Comparison of ENCODE assay signal across 11 cellular contexts in the genomic region with DNA sequence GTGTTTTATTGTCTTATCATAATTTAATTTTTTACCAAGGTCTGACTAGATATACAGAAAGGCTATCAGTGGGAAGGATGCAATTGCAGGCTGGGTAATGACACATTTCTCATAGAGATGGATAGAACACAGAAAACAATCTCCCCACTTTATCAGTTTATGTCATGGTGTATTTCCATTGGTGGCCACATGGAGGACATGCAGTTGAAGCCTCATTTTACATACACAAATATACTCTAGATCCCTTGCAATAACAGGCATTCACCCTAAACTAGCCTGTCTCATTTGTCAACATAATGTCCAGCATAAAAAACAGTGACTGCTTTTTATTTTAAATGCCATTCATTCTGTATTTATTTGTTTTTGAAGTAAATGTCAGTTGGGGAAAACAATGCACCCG.
DNase-seq lines count a peak whose midpoint lies in the region; ATAC-seq and TF ChIP-seq lines count a peak whose summit lies in the region.
"Had no signal": no experiment of that assay in that cellular context is flagged by ENCODE, and none has a peak within 500 bp of the region (broad histone marks: within the 10 kb centered on the region; RNA-seq: fewer than 3 reads in every experiment).

No MANE protein-coding gene starts in this region.

- no peak for ATAC-seq in GM23338
- ATAC-seq in activated T-helper 17 cell treated with anti-CD3 and anti-CD28 coated beads, Interleukin-2, amount 50 U/mL, for 72 hours (replicated peaks), result no peak
- ATAC-seq in HG02571 (IDR thresholded peaks at IDR 0.05; ENCODE audit: unreplicated experiment), result no peak
- ATAC-seq: body of pancreas had no signal

- no peak overlapping the region for H2AFZ ChIP-seq in GM23338
- H2AFZ ChIP-seq in osteoblast (ENCODE audit: low read length), result no peak overlapping the region

- H3K79me2 ChIP-seq in GM23338 (replicated peaks; ENCODE audit: insufficient read depth) (no peaks in the 10 kb centered on the region), osteoblast (ENCODE audit: insufficient read depth, low read length) (no peaks in the 10 kb centered on the region)

- no peaks in the 10 kb centered on the region for H3K9me2 ChIP-seq in GM23338 (ENCODE audit: insufficient read depth)

- H3K9me3 ChIP-seq in osteoblast (ENCODE audit: low read depth, low read length), result no peaks in the 10 kb centered on the region
- H3K9me3 ChIP-seq: body of pancreas had no signal

- H3K27me3 ChIP-seq in GM23338 (ENCODE audit: insufficient read depth) (no peaks in the 10 kb centered on the region), osteoblast (ENCODE audit: insufficient read depth, low read length) (no peaks in the 10 kb centered on the region)
- H3K27me3 ChIP-seq: body of pancreas had no signal

- no peak overlapping the region for H3K27ac Mint-ChIP-seq in GM23338
- no peak overlapping the region for H3K27ac Mint-ChIP-seq in activated T-helper 17 cell treated with anti-CD3 and anti-CD28 coated beads, Interleukin-2, amount 50 U/mL, for 72 hours
- H3K27ac Mint-ChIP-seq: stimulated activated naive CD8-positive, alpha-beta T cell treated with anti-CD3 and anti-CD28 coated beads, Interleukin-15, Interleukin-2, amounts not matched to agents 100 ng/mL and 50 ng/mL, for 24 hours had no signal

- peaks cover 28% of the 10 kb centered on the region for H3K9me3 Mint-ChIP-seq in GM23338
- peaks cover 3% of the 10 kb centered on the region for H3K9me3 Mint-ChIP-seq in activated T-helper 17 cell treated with anti-CD3 and anti-CD28 coated beads, Interleukin-2, amount 50 U/mL, for 72 hours

- H3K27ac ChIP-seq in GM23338 (ENCODE audit: low read depth), result no peak overlapping the region
- H3K27ac ChIP-seq in osteoblast (ENCODE audit: low read depth, low read length), result no peak overlapping the region
- H3K27ac ChIP-seq: body of pancreas had no signal

- H3K4me2 ChIP-seq in GM23338 (no peak overlapping the region), osteoblast (ENCODE audit: insufficient read depth, low read length) (no peak overlapping the region)

- no peaks in the 10 kb centered on the region for H3F3A ChIP-seq in GM23338 (replicated peaks; ENCODE audit: low read depth)

- H3K4me1 ChIP-seq in GM23338 (ENCODE audit: insufficient read depth) (no peaks in the 10 kb centered on the region), osteoblast (ENCODE audit: insufficient read depth, low read length) (no peaks in the 10 kb centered on the region)
- H3K4me1 ChIP-seq: body of pancreas had no signal

- H3K4me3 Mint-ChIP-seq in GM23338, result no peak overlapping the region
- H3K4me3 Mint-ChIP-seq in activated T-helper 17 cell treated with anti-CD3 and anti-CD28 coated beads, Interleukin-2, amount 50 U/mL, for 72 hours, result no peak overlapping the region
- H3K4me3 Mint-ChIP-seq: stimulated activated naive CD8-positive, alpha-beta T cell treated with anti-CD3 and anti-CD28 coated beads, Interleukin-15, Interleukin-2, amounts not matched to agents 100 ng/mL and 50 ng/mL, for 24 hours had no signal

- H3K36me3 Mint-ChIP-seq in GM23338 (ENCODE audit: low read depth), result peaks cover 20% of the 10 kb centered on the region; the same call in 2 of the 3 replicates
- no peaks in the 10 kb centered on the region for H3K36me3 Mint-ChIP-seq in activated T-helper 17 cell treated with anti-CD3 and anti-CD28 coated beads, Interleukin-2, amount 50 U/mL, for 72 hours (ENCODE audit: low read depth)

- peak; percentile 33 for TF ChIP-seq CTCF in GM12865 (IDR thresholded peaks at IDR 0.05; ENCODE audit: insufficient read depth, low read depth, low read length, missing control alignments)
- TF ChIP-seq CTCF in GM23338 (conservative IDR thresholded peaks at IDR 0.05; ENCODE audit: low read depth in 2 of 2), result peak; percentile 51 to 64
- no peak for TF ChIP-seq CTCF in osteoblast (IDR thresholded peaks at IDR 0.05; ENCODE audit: extremely low read depth, low read depth, low read length)

- H3K36me3 ChIP-seq in GM23338 (ENCODE audit: insufficient read depth) (peaks cover 5% of the 10 kb centered on the region; the same call in 1 of the 2 replicates), osteoblast (ENCODE audit: insufficient read depth, low read length) (no peaks in the 10 kb centered on the region)

- H3K27me3 Mint-ChIP-seq in GM23338 (ENCODE audit: insufficient read depth, low read depth, poor library complexity), result no peaks in the 10 kb centered on the region
- no peaks in the 10 kb centered on the region for H3K27me3 Mint-ChIP-seq in activated T-helper 17 cell treated with anti-CD3 and anti-CD28 coated beads, Interleukin-2, amount 50 U/mL, for 72 hours
- H3K27me3 Mint-ChIP-seq: stimulated activated naive CD8-positive, alpha-beta T cell treated with anti-CD3 and anti-CD28 coated beads, Interleukin-15, Interleukin-2, amounts not matched to agents 100 ng/mL and 50 ng/mL, for 24 hours had no signal

- peak; percentile 2 for DNase-seq in GM12865 (ENCODE audit: low read depth)
- peak; percentile 28 for DNase-seq in GM23338 (ENCODE audit: low spot score)
- peak; percentile 2 for DNase-seq in OCI-M1 (lab: John Stamatoyannopoulos, UW)
- DNase-seq in kidney tubule cell (ENCODE audit: low spot score), result peak; percentile 2
- no peak for DNase-seq in osteoblast (ENCODE audit: insufficient read length, low spot score, missing footprints)
- DNase-seq in NCI-H2029 (lab: John Stamatoyannopoulos, UW), result no peak
- DNase-seq: activated CD4-positive, alpha-beta T cell treated with anti-CD3 and anti-CD28 coated beads for 48 hours; body of pancreas had no signal

- no peak overlapping the region for H3K4me3 ChIP-seq in GM12865 (ENCODE audit: low read depth, low read length)
- H3K4me3 ChIP-seq in GM23338, result no peak overlapping the region
- no peak overlapping the region for H3K4me3 ChIP-seq in osteoblast (ENCODE audit: insufficient read depth, low read length)
- H3K4me3 ChIP-seq: body of pancreas had no signal

- H4K20me1 ChIP-seq in GM23338 (replicated peaks; ENCODE audit: insufficient read depth) (no peaks in the 10 kb centered on the region), osteoblast (ENCODE audit: insufficient read depth, low read length) (no peaks in the 10 kb centered on the region)

- no peaks in the 10 kb centered on the region for H3K4me1 Mint-ChIP-seq in GM23338
- no peaks in the 10 kb centered on the region for H3K4me1 Mint-ChIP-seq in activated T-helper 17 cell treated with anti-CD3 and anti-CD28 coated beads, Interleukin-2, amount 50 U/mL, for 72 hours

TF ChIP-seq in GM23338, 12 proteins besides CTCF, POLR2A, EP300 and RAD21 (continues in another document):
- TF ChIP-seq, protein P1, sequence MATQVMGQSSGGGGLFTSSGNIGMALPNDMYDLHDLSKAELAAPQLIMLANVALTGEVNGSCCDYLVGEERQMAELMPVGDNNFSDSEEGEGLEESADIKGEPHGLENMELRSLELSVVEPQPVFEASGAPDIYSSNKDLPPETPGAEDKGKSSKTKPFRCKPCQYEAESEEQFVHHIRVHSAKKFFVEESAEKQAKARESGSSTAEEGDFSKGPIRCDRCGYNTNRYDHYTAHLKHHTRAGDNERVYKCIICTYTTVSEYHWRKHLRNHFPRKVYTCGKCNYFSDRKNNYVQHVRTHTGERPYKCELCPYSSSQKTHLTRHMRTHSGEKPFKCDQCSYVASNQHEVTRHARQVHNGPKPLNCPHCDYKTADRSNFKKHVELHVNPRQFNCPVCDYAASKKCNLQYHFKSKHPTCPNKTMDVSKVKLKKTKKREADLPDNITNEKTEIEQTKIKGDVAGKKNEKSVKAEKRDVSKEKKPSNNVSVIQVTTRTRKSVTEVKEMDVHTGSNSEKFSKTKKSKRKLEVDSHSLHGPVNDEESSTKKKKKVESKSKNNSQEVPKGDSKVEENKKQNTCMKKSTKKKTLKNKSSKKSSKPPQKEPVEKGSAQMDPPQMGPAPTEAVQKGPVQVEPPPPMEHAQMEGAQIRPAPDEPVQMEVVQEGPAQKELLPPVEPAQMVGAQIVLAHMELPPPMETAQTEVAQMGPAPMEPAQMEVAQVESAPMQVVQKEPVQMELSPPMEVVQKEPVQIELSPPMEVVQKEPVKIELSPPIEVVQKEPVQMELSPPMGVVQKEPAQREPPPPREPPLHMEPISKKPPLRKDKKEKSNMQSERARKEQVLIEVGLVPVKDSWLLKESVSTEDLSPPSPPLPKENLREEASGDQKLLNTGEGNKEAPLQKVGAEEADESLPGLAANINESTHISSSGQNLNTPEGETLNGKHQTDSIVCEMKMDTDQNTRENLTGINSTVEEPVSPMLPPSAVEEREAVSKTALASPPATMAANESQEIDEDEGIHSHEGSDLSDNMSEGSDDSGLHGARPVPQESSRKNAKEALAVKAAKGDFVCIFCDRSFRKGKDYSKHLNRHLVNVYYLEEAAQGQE (IDR thresholded peaks at IDR 0.05; ENCODE audit: unreplicated experiment), result no peak
- TF ChIP-seq JUNB (IDR thresholded peaks at IDR 0.05; ENCODE audit: unreplicated experiment) (no peak), CREB1 (CRISPR knock-in tag; IDR thresholded peaks at IDR 0.05; ENCODE audit: low read depth) (no peak), EZH2 (IDR thresholded peaks at IDR 0.05; ENCODE audit: low read depth, unreplicated experiment) (no peak), STAT1 (IDR thresholded peaks at IDR 0.05; ENCODE audit: unreplicated experiment) (no peak)

Comparison
In these comparisons a context has a peak if more than half of its experiments do, and no peak if none do; other contexts are left out.
1. DNase-seq: peak in GM12865 (single experiment), GM23338 (single experiment), OCI-M1 (single experiment) and kidney tubule cell (single experiment); none in osteoblast (single experiment) and NCI-H2029 (single experiment).